8 cellular contexts compared by ENCODE assay signal in genomic region chr18:54357660-54358494, GRCh38. TPM values are rescaled to one million over a fixed set of nuclear protein-coding genes. Genes with fewer than 3 reads are reported as not detected.
DNase-seq lines count a peak whose midpoint lies in the region; ATAC-seq and TF ChIP-seq lines count a peak whose summit lies in the region.

Gene C18orf54 (plus strand): TSS chr18:54357906. CDS start chr18:54360573, 2,667 bp downstream.
Gene STARD6 (minus strand): TSS chr18:54357858. CDS start chr18:54354573, 3,285 bp downstream.

- POLR2A ChIA-PET in activated CD4-positive, alpha-beta T cell treated with anti-CD3 and anti-CD28 coated beads, Interleukin-2, amount 10 ng/mL, durations not matched to agents 7 days and 5 days (lab: Charles Lee): interaction anchor here (0.6 to 1.4 kb wide), 7 partner anchors 73 to 640 kb away, joined by 3 to 7 read pairs (median 4); partner anchors contain the start of gene POLI

- ATAC-seq in GM19351 (IDR thresholded peaks at IDR 0.05; ENCODE audit: unreplicated experiment) (peak; percentile 86), HG03520 (IDR thresholded peaks at IDR 0.05; ENCODE audit: unreplicated experiment) (peak; percentile 88), right lobe of liver (peak; percentile 98 to 99 (median 98))

- H3K27ac ChIP-seq in right lobe of liver: no peak within 1 kb of the TSS

- no peak for TF ChIP-seq POLR2A in right lobe of liver (IDR thresholded peaks at IDR 0.05)

- H3K27ac Mint-ChIP-seq in activated CD4-positive, alpha-beta T cell treated with anti-CD3 and anti-CD28 coated beads, Interleukin-2, amount 10 ng/mL, durations not matched to agents 7 days and 5 days: peak within 1 kb of the TSS; percentile 100

- H3K27me3 ChIP-seq in right lobe of liver: no peaks in the 10 kb centered on the region

- H3K9me3 Mint-ChIP-seq in activated CD4-positive, alpha-beta T cell treated with anti-CD3 and anti-CD28 coated beads, Interleukin-2, amount 10 ng/mL, durations not matched to agents 7 days and 5 days: no peaks in the 10 kb centered on the region

- peaks cover 17% of the 10 kb centered on the region for H3K36me3 Mint-ChIP-seq in activated CD4-positive, alpha-beta T cell treated with anti-CD3 and anti-CD28 coated beads, Interleukin-2, amount 10 ng/mL, durations not matched to agents 7 days and 5 days (ENCODE audit: low read depth)

- peak within 1 kb of the TSS; percentile 55 to 63 (median 60) for H3K4me3 ChIP-seq in right lobe of liver

- TF ChIP-seq CTCF in right lobe of liver (IDR thresholded peaks at IDR 0.05): peak in 3 of 4 donors; percentile 11 to 24 (median 16)

- intact Hi-C loops in right lobe of liver (cut with DNase I): no loop called here

- peaks cover 0 to 9% (median 0%) of the 10 kb centered on the region in 4 donors for H3K4me1 ChIP-seq in right lobe of liver

- H3K27me3 Mint-ChIP-seq in activated CD4-positive, alpha-beta T cell treated with anti-CD3 and anti-CD28 coated beads, Interleukin-2, amount 10 ng/mL, durations not matched to agents 7 days and 5 days: peaks cover 2% of the 10 kb centered on the region

- DNase-seq in CD1c-positive myeloid dendritic cell (ENCODE audit: extremely low spot score) (peak; percentile 96), NCI-H526 (lab: John Stamatoyannopoulos, UW) (peak; percentile 73 to 93), dermis blood vessel endothelial cell (peak; percentile 93), right lobe of liver (peak; percentile 84 to 90 (median 88))
- DNase-seq in activated CD4-positive, alpha-beta T cell treated with anti-CD3 and anti-CD28 coated beads, Interleukin-2, amount 10 ng/mL, durations not matched to agents 7 days and 5 days: peak; percentile 91
- DNase-seq in stimulated activated CD4-positive, alpha-beta T cell treated with anti-CD3 and anti-CD28 coated beads, Interleukin-4, amount 100 ng/mL, for 24 hours: peak; percentile 88

- H3K4me1 Mint-ChIP-seq in activated CD4-positive, alpha-beta T cell treated with anti-CD3 and anti-CD28 coated beads, Interleukin-2, amount 10 ng/mL, durations not matched to agents 7 days and 5 days: peaks cover 28% of the 10 kb centered on the region

- H3K36me3 ChIP-seq in right lobe of liver: no peaks in the 10 kb centered on the region

- no peaks in the 10 kb centered on the region for H3K9me3 ChIP-seq in right lobe of liver

- 0% methylated on average over 17 of the region's 62 CpGs for WGBS in right lobe of liver (ENCODE audit: insufficient coverage, low coverage, low lambda C conversion rate, missing lambda C conversion rate)

- CTCF ChIA-PET in activated CD4-positive, alpha-beta T cell treated with anti-CD3 and anti-CD28 coated beads, Interleukin-2, amount 10 ng/mL, durations not matched to agents 7 days and 5 days (lab: Charles Lee): interaction anchor here (0.6 to 2.3 kb wide), 14 partner anchors 9 to 135 kb away, joined by 3 to 10 read pairs (median 4); partner anchors contain the start of gene POLI

- H3K4me3 Mint-ChIP-seq in activated CD4-positive, alpha-beta T cell treated with anti-CD3 and anti-CD28 coated beads, Interleukin-2, amount 10 ng/mL, durations not matched to agents 7 days and 5 days: peak within 1 kb of the TSS; percentile 93

RNA-seq across cellular contexts. Expression of gene C18orf54, which starts in this region (rescaled TPM):
- 1 to 10 TPM; 8.2 to 8.8 TPM for total RNA-seq in activated CD4-positive, alpha-beta T cell treated with anti-CD3 and anti-CD28 coated beads, Interleukin-2, amount 10 ng/mL, durations not matched to agents 7 days and 5 days
- total RNA-seq in dermis blood vessel endothelial cell: 9.4 and 20.1 TPM in 2 replicates
- total RNA-seq in right lobe of liver: under 1 TPM; 0.12 to 0.55 (median 0.33) TPM

RNA-seq across cellular contexts. Expression of gene STARD6, which starts in this region (rescaled TPM):
- not detected for total RNA-seq in activated CD4-positive, alpha-beta T cell treated with anti-CD3 and anti-CD28 coated beads, Interleukin-2, amount 10 ng/mL, durations not matched to agents 7 days and 5 days
- total RNA-seq in dermis blood vessel endothelial cell (0.09 TPM in 1 of 2 replicates, not detected in the other), right lobe of liver (not detected)

Comparison
In these comparisons a context has a peak if more than half of its experiments do, and no peak if none do; other contexts are left out.
1. Peak in DNase-seq, ATAC-seq and H3K4me3 ChIP-seq in right lobe of liver; RNA of the genes that start here not detected or under 1 TPM.